8 cellular contexts compared by ENCODE assay signal in the genomic region with DNA sequence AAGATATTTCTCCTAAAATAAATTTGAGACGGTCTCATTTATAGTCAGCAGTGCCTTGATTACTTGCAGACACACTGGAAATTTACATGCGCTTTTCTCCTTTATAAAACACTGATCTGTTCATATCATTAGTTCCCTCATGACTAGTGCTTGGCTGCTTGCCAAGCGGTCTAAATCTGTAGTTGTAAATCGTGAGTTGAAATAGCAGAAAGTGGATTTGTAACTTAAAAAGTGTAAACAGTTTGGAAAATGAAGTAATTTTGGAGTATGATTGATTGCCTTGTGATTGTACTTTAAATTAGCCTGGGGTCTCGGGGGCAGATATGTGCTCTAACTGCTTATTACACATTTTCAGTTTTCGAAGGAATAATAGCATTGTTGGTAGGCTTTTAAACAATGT.
DNase-seq lines count a peak whose midpoint lies in the region; ATAC-seq, FAIRE-seq and TF ChIP-seq lines count a peak whose summit lies in the region.

No MANE protein-coding gene starts in this region.

- H3K27me3 ChIP-seq in CD4-positive, alpha-beta memory T cell (ENCODE audit: insufficient read depth, low read length) = no peaks in the 10 kb centered on the region

- peaks cover 0 to 9% (median 2%) of the 10 kb centered on the region in 8 donors for H3K9me3 Mint-ChIP-seq in CD4-positive, alpha-beta memory T cell
- no peaks in the 10 kb centered on the region for H3K9me3 Mint-ChIP-seq in activated T-helper 17 cell treated with anti-CD3 and anti-CD28 coated beads, Interleukin-2, amount 50 U/mL, for 72 hours

- ATAC-seq in GM19438 (IDR thresholded peaks at IDR 0.05; ENCODE audit: low read depth, unreplicated experiment) = peak; percentile 10
- no peak for ATAC-seq in GM18861 (IDR thresholded peaks at IDR 0.05; ENCODE audit: unreplicated experiment)
- no peak for ATAC-seq in activated T-helper 17 cell treated with anti-CD3 and anti-CD28 coated beads, Interleukin-2, amount 50 U/mL, for 72 hours (replicated peaks)

- no peaks in the 10 kb centered on the region for H3K9me3 ChIP-seq in CD4-positive, alpha-beta memory T cell (ENCODE audit: control insufficient read depth in 1 of 2, low read length in 2 of 2)
- no peaks in the 10 kb centered on the region for H3K9me3 ChIP-seq in kidney (ENCODE audit: control insufficient read depth in 1 of 2, low read length in 2 of 2)

- no peak for TF ChIP-seq CTCF in kidney (IDR thresholded peaks at IDR 0.05; ENCODE audit: borderline replicate concordance, extremely low read depth, insufficient read depth)

- CTCF ChIA-PET in CD4-positive, alpha-beta memory T cell (lab: Charles Lee; ENCODE audit: partially characterized antibody) = interaction anchor here (1.4 to 1.5 kb wide), 2 partner anchors 18 to 64 kb away, joined by 3 to 4 read pairs; no protein-coding TSS in a partner anchor

- peaks cover 10% of the 10 kb centered on the region for H3K4me1 ChIP-seq in CD4-positive, alpha-beta memory T cell (ENCODE audit: insufficient read depth, low read length)
- peaks cover 9 to 16% of the 10 kb centered on the region in 2 donors for H3K4me1 ChIP-seq in kidney (ENCODE audit: control insufficient read depth in 1 of 2, insufficient read depth in 1 of 2, low read depth in 1 of 2, low read length in 2 of 2)

- H3K27ac Mint-ChIP-seq in CD4-positive, alpha-beta memory T cell = peak overlapping the region in 1 of 7 donors; percentile 62
- H3K27ac Mint-ChIP-seq in activated T-helper 17 cell treated with anti-CD3 and anti-CD28 coated beads, Interleukin-2, amount 50 U/mL, for 72 hours = no peak overlapping the region

- no peaks in the 10 kb centered on the region for H3K27me3 Mint-ChIP-seq in CD4-positive, alpha-beta memory T cell
- H3K27me3 Mint-ChIP-seq in activated T-helper 17 cell treated with anti-CD3 and anti-CD28 coated beads, Interleukin-2, amount 50 U/mL, for 72 hours = no peaks in the 10 kb centered on the region

- POLR2A ChIA-PET in CD4-positive, alpha-beta memory T cell (lab: Charles Lee; ENCODE audit: partially characterized antibody) = interaction anchor here (0.8 to 3.1 kb wide), 2 partner anchors 13 to 15 kb away, joined by 3 to 11 read pairs; no protein-coding TSS in a partner anchor

- H3K4me3 Mint-ChIP-seq in CD4-positive, alpha-beta memory T cell = no peak overlapping the region
- no peak overlapping the region for H3K4me3 Mint-ChIP-seq in activated T-helper 17 cell treated with anti-CD3 and anti-CD28 coated beads, Interleukin-2, amount 50 U/mL, for 72 hours

- H3K4me1 Mint-ChIP-seq in CD4-positive, alpha-beta memory T cell = peaks cover 13 to 29% (median 25%) of the 10 kb centered on the region in 4 donors
- peaks cover 20% of the 10 kb centered on the region for H3K4me1 Mint-ChIP-seq in activated T-helper 17 cell treated with anti-CD3 and anti-CD28 coated beads, Interleukin-2, amount 50 U/mL, for 72 hours

- no peak overlapping the region for H3K4me3 ChIP-seq in CD4-positive, alpha-beta memory T cell (ENCODE audit: low read length in 2 of 2)
- H3K4me3 ChIP-seq in kidney (ENCODE audit: low read length in 2 of 2) = no peak overlapping the region

- intact Hi-C loops in posterior cingulate gyrus (cut with DNase I) (loop anchor here (5.0 kb wide), 1 partner anchor 77 kb away; no protein-coding TSS in a partner anchor), kidney (cut with DNase I) (no loop called here)
- intact Hi-C loops in CD4-positive, alpha-beta memory T cell (cut with micrococcal nuclease) = no loop called here

- no peak overlapping the region for H3K9ac ChIP-seq in kidney (ENCODE audit: low read length in 2 of 2)

- H3K27ac ChIP-seq in CD4-positive, alpha-beta memory T cell (ENCODE audit: low read depth, low read length) = no peak overlapping the region
- peak overlapping the region in 1 of 2 donors; percentile 49 for H3K27ac ChIP-seq in kidney (ENCODE audit: low read depth in 2 of 2, low read length in 2 of 2)

- peaks cover 29 to 36% of the 10 kb centered on the region in 2 donors for H3K36me3 Mint-ChIP-seq in CD4-positive, alpha-beta memory T cell
- H3K36me3 Mint-ChIP-seq in activated T-helper 17 cell treated with anti-CD3 and anti-CD28 coated beads, Interleukin-2, amount 50 U/mL, for 72 hours (ENCODE audit: low read depth) = peaks cover 86% of the 10 kb centered on the region

- no peaks in the 10 kb centered on the region for H3K36me3 ChIP-seq in CD4-positive, alpha-beta memory T cell (ENCODE audit: insufficient read depth, low read length)
- no peaks in the 10 kb centered on the region for H3K36me3 ChIP-seq in kidney (ENCODE audit: control insufficient read depth in 1 of 2, insufficient read depth in 2 of 2, low read length in 2 of 2)

- DNase-seq in NCI-H69 (lab: John Stamatoyannopoulos, UW) (peak; percentile 96), erythroblast (lab: John Stamatoyannopoulos, UW) (peak; percentile 3 to 20), posterior cingulate gyrus (peak in 6 of 10 donors; percentile 16 to 72 (median 45)), kidney (no peak)
- no peak for DNase-seq in CD4-positive, alpha-beta memory T cell

- no peak for FAIRE-seq in kidney (lab: Jason Lieb, UNC)

- TF ChIP-seq POLR2A in erythroblast (IDR thresholded peaks at IDR 0.05; ENCODE audit: low read length) = no peak

Comparison
In these comparisons a context has a peak if more than half of its experiments do, and no peak if none do; other contexts are left out.
1. DNase-seq: peak in NCI-H69 (single experiment), erythroblast (2 of 2) and posterior cingulate gyrus (6 of 10); none in CD4-positive, alpha-beta memory T cell (0 of 5) and kidney (single experiment).